Comparison of ENCODE assay signal across 21 cellular contexts in genomic region chr12:5295151-5295550, GRCh38.
"Had no signal": no experiment of that assay in that cellular context is flagged by ENCODE, and none has a peak within 500 bp of the region (broad histone marks: within the 10 kb centered on the region; RNA-seq: fewer than 3 reads in every experiment).

No MANE protein-coding gene starts in this region.

- H3K36me3 Mint-ChIP-seq: activated naive CD8-positive, alpha-beta T cell treated with anti-CD3 and anti-CD28 coated beads for 36 hours; mesothelial cell of epicardium; naive thymus-derived CD8-positive, alpha-beta T cell had no signal

- H3K4me1 Mint-ChIP-seq: activated B cell treated with CpG ODN at 0.5 μM for 24 hours; activated naive CD8-positive, alpha-beta T cell treated with anti-CD3 and anti-CD28 coated beads for 36 hours; naive thymus-derived CD8-positive, alpha-beta T cell had no signal

- H3K4me1 ChIP-seq: breast epithelium, left ventricle myocardium inferior, thyroid gland had no signal

- FAIRE-seq: astrocyte had no signal

- H3K4me3 Mint-ChIP-seq: activated B cell treated with CpG ODN at 0.5 μM for 24 hours; activated naive CD8-positive, alpha-beta T cell treated with anti-CD3 and anti-CD28 coated beads for 36 hours; endodermal cell; mesothelial cell of epicardium; naive thymus-derived CD8-positive, alpha-beta T cell had no signal

- H3K27me3 ChIP-seq: thyroid gland had no signal

- H3K27ac Mint-ChIP-seq: activated B cell treated with CpG ODN at 0.5 μM for 24 hours; activated naive CD8-positive, alpha-beta T cell treated with anti-CD3 and anti-CD28 coated beads for 36 hours; endodermal cell; mesothelial cell of epicardium; naive thymus-derived CD8-positive, alpha-beta T cell; progenitor cell of endocrine pancreas had no signal

- H3K36me3 ChIP-seq: breast epithelium, left ventricle myocardium inferior, thyroid gland had no signal

- H3K4me3 ChIP-seq: breast epithelium, left ventricle myocardium inferior, thyroid gland had no signal

- H3K9me3 ChIP-seq: breast epithelium, left ventricle myocardium inferior, thyroid gland had no signal

- ATAC-seq: naive thymus-derived CD8-positive, alpha-beta T cell; stimulated activated naive CD8-positive, alpha-beta T cell treated with anti-CD3 and anti-CD28 coated beads, Interleukin-15, Interleukin-2, amounts not matched to agents 100 U/mL and 50 U/mL, for 24 hours had no signal

- DNase-seq: activated B cell treated with CpG ODN at 0.5 μM for 24 hours; activated CD4-positive, alpha-beta T cell treated with anti-CD3 and anti-CD28 coated beads for 4 hours; activated CD4-positive, alpha-beta T cell treated with anti-CD3 and anti-CD28 coated beads, Interleukin-2, amount 50 U/mL, for 48 hours; activated naive CD4-positive, alpha-beta T cell treated with Interleukin-2 at 50 U/mL for 16 hours; activated naive CD8-positive, alpha-beta T cell treated with anti-CD3 and anti-CD28 coated beads for 36 hours; activated T-cell treated with anti-CD3 and anti-CD28 coated beads, Interleukin-2, amount 50 U/mL, for 48 hours; cortex of kidney; endodermal cell; glutamatergic neuron; hippocampal formation; left ventricle myocardium inferior; naive thymus-derived CD8-positive, alpha-beta T cell; retina; stimulated activated CD4-positive, alpha-beta T cell treated with anti-CD3 and anti-CD28 coated beads, Interleukin-4, amount 100 ng/mL, for 24 hours; stimulated activated naive CD8-positive, alpha-beta T cell treated with anti-CD3 and anti-CD28 coated beads, Interleukin-15, Interleukin-2, amounts not matched to agents 100 U/mL and 50 U/mL, for 24 hours; T-helper 9 cell; thyroid gland had no signal

- H3K9me3 Mint-ChIP-seq: activated B cell treated with CpG ODN at 0.5 μM for 24 hours; activated naive CD8-positive, alpha-beta T cell treated with anti-CD3 and anti-CD28 coated beads for 36 hours; mesothelial cell of epicardium had no signal

- H3K27ac ChIP-seq: breast epithelium, left ventricle myocardium inferior, thyroid gland had no signal
